In the genomic region with DNA sequence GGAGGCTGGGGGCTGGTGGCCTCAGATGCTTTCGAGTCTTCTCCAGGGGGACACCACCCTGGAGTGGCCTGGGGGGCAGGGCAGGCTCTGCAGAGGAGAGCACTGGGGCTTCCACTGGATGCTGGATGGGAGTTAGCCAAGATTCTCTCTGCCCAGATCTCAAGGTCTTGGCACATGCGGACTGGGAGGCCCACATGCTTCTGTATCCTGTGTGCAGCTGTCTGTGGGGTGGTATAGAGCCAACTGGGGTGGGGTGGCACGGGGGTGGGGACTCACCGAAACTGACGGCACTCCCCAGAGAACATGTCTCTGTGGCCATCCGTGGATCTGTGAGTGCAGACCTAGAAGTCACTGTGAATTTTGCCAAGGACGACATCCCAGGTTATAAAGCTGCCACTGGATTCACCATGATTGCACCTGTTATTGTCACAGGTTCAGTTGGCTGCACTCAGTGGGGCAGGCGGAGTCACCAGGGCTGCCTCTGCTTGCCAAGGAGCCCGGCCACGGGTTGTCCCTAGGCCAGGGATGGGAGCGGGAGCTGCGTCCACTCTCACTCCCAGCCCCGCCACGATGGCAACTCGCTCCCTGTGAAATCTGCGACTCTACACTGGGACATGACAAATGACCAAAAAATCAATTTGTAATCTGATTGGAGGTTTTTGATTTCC, we compare ENCODE assay signal across 1 cellular context.
TF ChIP-seq lines count a peak whose summit lies in the region.

No MANE protein-coding gene starts in this region.

TF ChIP-seq in SK-N-SH treated with all-trans-retinoic acid at 6 μM for 48 hours, 23 proteins besides CTCF, POLR2A, EP300 and RAD21:
- TF ChIP-seq TOX (CRISPR knock-in tag; IDR thresholded peaks at IDR 0.05; ENCODE audit: borderline replicate concordance) (no peak), GLIS3 (CRISPR knock-in tag; IDR thresholded peaks at IDR 0.05) (no peak), BACH2 (CRISPR knock-in tag; IDR thresholded peaks at IDR 0.05; ENCODE audit: borderline replicate concordance) (no peak), CSDC2 (CRISPR knock-in tag; IDR thresholded peaks at IDR 0.05) (no peak), PPARA (CRISPR knock-in tag; IDR thresholded peaks at IDR 0.05; ENCODE audit: borderline replicate concordance) (no peak)
- TF ChIP-seq, protein P1, sequence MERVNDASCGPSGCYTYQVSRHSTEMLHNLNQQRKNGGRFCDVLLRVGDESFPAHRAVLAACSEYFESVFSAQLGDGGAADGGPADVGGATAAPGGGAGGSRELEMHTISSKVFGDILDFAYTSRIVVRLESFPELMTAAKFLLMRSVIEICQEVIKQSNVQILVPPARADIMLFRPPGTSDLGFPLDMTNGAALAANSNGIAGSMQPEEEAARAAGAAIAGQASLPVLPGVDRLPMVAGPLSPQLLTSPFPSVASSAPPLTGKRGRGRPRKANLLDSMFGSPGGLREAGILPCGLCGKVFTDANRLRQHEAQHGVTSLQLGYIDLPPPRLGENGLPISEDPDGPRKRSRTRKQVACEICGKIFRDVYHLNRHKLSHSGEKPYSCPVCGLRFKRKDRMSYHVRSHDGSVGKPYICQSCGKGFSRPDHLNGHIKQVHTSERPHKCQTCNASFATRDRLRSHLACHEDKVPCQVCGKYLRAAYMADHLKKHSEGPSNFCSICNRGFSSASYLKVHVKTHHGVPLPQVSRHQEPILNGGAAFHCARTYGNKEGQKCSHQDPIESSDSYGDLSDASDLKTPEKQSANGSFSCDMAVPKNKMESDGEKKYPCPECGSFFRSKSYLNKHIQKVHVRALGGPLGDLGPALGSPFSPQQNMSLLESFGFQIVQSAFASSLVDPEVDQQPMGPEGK (CRISPR knock-in tag; IDR thresholded peaks at IDR 0.05; ENCODE audit: borderline replicate concordance): no peak
- TF ChIP-seq, protein P2, sequence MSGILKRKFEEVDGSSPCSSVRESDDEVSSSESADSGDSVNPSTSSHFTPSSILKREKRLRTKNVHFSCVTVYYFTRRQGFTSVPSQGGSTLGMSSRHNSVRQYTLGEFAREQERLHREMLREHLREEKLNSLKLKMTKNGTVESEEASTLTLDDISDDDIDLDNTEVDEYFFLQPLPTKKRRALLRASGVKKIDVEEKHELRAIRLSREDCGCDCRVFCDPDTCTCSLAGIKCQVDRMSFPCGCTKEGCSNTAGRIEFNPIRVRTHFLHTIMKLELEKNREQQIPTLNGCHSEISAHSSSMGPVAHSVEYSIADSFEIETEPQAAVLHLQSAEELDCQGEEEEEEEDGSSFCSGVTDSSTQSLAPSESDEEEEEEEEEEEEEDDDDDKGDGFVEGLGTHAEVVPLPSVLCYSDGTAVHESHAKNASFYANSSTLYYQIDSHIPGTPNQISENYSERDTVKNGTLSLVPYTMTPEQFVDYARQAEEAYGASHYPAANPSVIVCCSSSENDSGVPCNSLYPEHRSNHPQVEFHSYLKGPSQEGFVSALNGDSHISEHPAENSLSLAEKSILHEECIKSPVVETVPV (CRISPR knock-in tag; IDR thresholded peaks at IDR 0.05): no peak
